In genomic region chr4:118849867-118850812, GRCh38 we compare ENCODE assay signal across 1 cellular context.
A peak's percentile ranks its signal among the peaks of the same experiment; 100 is the strongest.
TF ChIP-seq lines count a peak whose summit lies in the region.

No MANE protein-coding gene starts in this region.

TF ChIP-seq in K562, 482 proteins besides CTCF, POLR2A, EP300 and RAD21 (continued from another document):
- TF ChIP-seq DDX20 (tag; IDR thresholded peaks at IDR 0.05; ENCODE audit: low read depth) (no peak), YY1 (IDR thresholded peaks at IDR 0.05; ENCODE audit: borderline replicate concordance in 1 of 3, control insufficient read depth in 1 of 3, extremely low read depth in 1 of 3, insufficient read depth in 3 of 3, insufficient read length in 1 of 3, insufficient replicate concordance in 2 of 3, low read depth in 1 of 3, low read length in 2 of 3) (no peak), ZNF584 (CRISPR knock-in tag; IDR thresholded peaks at IDR 0.05; ENCODE audit: low read depth) (no peak), ZNF140 (CRISPR knock-in tag; IDR thresholded peaks at IDR 0.05) (no peak), TSC22D4 (tag; IDR thresholded peaks at IDR 0.05) (no peak), ADNP (tag; IDR thresholded peaks at IDR 0.05) (no peak), ZNF121 (CRISPR knock-in tag; conservative IDR thresholded peaks at IDR 0.05) (no peak), ZNF23 (CRISPR knock-in tag; IDR thresholded peaks at IDR 0.05) (no peak), CTBP1 (IDR thresholded peaks at IDR 0.05; ENCODE audit: borderline replicate concordance) (peak; percentile 15; the same call in 1 of the 2 replicates)
- TF ChIP-seq, protein P1, sequence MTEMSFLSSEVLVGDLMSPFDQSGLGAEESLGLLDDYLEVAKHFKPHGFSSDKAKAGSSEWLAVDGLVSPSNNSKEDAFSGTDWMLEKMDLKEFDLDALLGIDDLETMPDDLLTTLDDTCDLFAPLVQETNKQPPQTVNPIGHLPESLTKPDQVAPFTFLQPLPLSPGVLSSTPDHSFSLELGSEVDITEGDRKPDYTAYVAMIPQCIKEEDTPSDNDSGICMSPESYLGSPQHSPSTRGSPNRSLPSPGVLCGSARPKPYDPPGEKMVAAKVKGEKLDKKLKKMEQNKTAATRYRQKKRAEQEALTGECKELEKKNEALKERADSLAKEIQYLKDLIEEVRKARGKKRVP (CRISPR knock-in tag; IDR thresholded peaks at IDR 0.05): no peak
TF ChIP-seq in K562: peak in this region for 2.
